Comparison of ENCODE assay signal across 8 cellular contexts in the genomic region with DNA sequence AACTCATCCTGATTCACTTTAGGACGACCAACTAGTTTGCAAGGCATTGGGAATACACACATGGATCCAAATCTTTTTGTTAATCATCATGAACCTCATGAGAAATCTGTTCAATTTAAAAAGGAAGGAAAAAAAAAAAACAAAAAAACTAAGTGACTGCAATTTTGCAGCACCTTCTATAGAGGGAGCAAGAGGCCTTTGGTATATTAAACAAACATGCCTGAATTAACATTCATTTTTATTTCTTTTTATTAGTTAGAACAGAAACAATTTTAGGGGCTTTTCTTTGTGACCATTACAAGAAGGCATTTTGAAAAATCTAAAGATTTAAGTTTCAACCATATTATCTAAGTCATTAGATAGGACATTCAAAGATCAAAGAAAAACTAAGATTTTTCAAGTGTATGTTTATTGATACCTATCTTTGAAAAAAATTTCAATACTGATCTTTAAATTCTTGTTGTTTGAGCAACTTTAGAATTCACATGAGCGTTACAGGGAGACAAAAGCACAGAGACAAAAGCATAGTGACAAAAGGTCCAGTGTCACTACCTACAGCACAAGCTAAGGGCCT.
DNase-seq lines count a peak whose midpoint lies in the region; ATAC-seq and TF ChIP-seq lines count a peak whose summit lies in the region.

No MANE protein-coding gene starts in this region.

- DNase-seq in AG20443 (ENCODE audit: low spot score) (peak; percentile 45), Peyer's patch (no peak), fibroblast of gingiva (ENCODE audit: low read depth) (peak; percentile 16), renal cortical epithelial cell (ENCODE audit: low read depth) (peak; percentile 50), posterior vena cava (ENCODE audit: low spot score) (no peak)
- DNase-seq in activated T-cell treated with anti-CD3 and anti-CD28 coated beads, Interleukin-2, amount 50 U/mL, for 1 hour: no peak

- H3K9me3 ChIP-seq in Peyer's patch: no peaks in the 10 kb centered on the region

- H3K4me1 ChIP-seq in Peyer's patch: no peaks in the 10 kb centered on the region

- peak; percentile 59 for TF ChIP-seq CTCF in GM12873 (IDR thresholded peaks at IDR 0.05; ENCODE audit: insufficient read depth, low read depth, low read length, missing control alignments)
- peak; percentile 59 to 85 (median 66) for TF ChIP-seq CTCF in Peyer's patch (IDR thresholded peaks at IDR 0.05)

- H3K27me3 ChIP-seq in Peyer's patch: no peaks in the 10 kb centered on the region

- intact Hi-C loops in posterior vena cava (cut with DNase I): loop anchor here in 1 of 2 donors (10.0 kb wide), 1 partner anchor 928 kb away; no protein-coding TSS in a partner anchor

- H3K4me3 ChIP-seq in Peyer's patch: no peak overlapping the region

- no peak for TF ChIP-seq POLR2A in Peyer's patch (IDR thresholded peaks at IDR 0.05)

- H3K36me3 ChIP-seq in Peyer's patch: peaks cover 0 to 13% (median 0%) of the 10 kb centered on the region in 3 donors

- no peak for ATAC-seq in GM19395 (IDR thresholded peaks at IDR 0.05; ENCODE audit: unreplicated experiment)

- H3K27ac ChIP-seq in Peyer's patch: no peak overlapping the region

Comparison
In these comparisons a context has a peak if more than half of its experiments do, and no peak if none do; other contexts are left out.
1. DNase-seq: peak in AG20443 (single experiment), fibroblast of gingiva (single experiment) and renal cortical epithelial cell (single experiment); none in Peyer's patch (0 of 3), posterior vena cava (single experiment) and activated T-cell treated with anti-CD3 and anti-CD28 coated beads, Interleukin-2, amount 50 U/mL, for 1 hour (single experiment).